Comparison of ENCODE assay signal across 19 cellular contexts in genomic region chr1:64320899-64321624, GRCh38.
A peak's percentile ranks its signal among the peaks of the same experiment; 100 is the strongest.
DNase-seq lines count a peak whose midpoint lies in the region; ATAC-seq, FAIRE-seq and TF ChIP-seq lines count a peak whose summit lies in the region.
"Had no signal": no experiment of that assay in that cellular context is flagged by ENCODE, and none has a peak within 500 bp of the region (broad histone marks: within the 10 kb centered on the region; RNA-seq: fewer than 3 reads in every experiment).

No MANE protein-coding gene starts in this region.

- POLR2A ChIA-PET in PC-9 (lab: Charles Lee; ENCODE audit: unreplicated experiment) = no interaction called here
- POLR2A ChIA-PET in CD8-positive, alpha-beta memory T cell (lab: Charles Lee) = no interaction called here

- CTCF ChIA-PET in PC-9 (lab: Charles Lee) = interaction anchor here (0.6 kb wide), 1 partner anchor 50 kb away, joined by 7 read pairs; no protein-coding TSS in a partner anchor
- CTCF ChIA-PET in CD8-positive, alpha-beta memory T cell (lab: Charles Lee) = no interaction called here

- no peaks in the 10 kb centered on the region for H4K20me1 ChIP-seq in PC-9 (ENCODE audit: insufficient read depth)

- no peak overlapping the region for H3K4me3 Mint-ChIP-seq in CD8-positive, alpha-beta memory T cell
- H3K4me3 Mint-ChIP-seq: B cell had no signal

- no peak for TF ChIP-seq POLR2A in NB4 (IDR thresholded peaks at IDR 0.05; ENCODE audit: extremely low read depth, insufficient read length)

- H3K9me3 ChIP-seq in PC-9 (ENCODE audit: insufficient read depth, low read depth) = 0 out of 2 replicates have a peak, but pooled peaks cover 8% of the 10 kb centered on the region
- no peaks in the 10 kb centered on the region for H3K9me3 ChIP-seq in lung (ENCODE audit: control insufficient read depth in 2 of 2, insufficient read depth in 1 of 2, low read length in 1 of 2)
- H3K9me3 ChIP-seq in CD8-positive, alpha-beta memory T cell (ENCODE audit: low read length) = no peaks in the 10 kb centered on the region

- no peak overlapping the region for H2AFZ ChIP-seq in PC-9

- H3K36me3 ChIP-seq in PC-9 (ENCODE audit: low read depth) (no peaks in the 10 kb centered on the region), lung (ENCODE audit: control insufficient read depth in 2 of 2, insufficient read depth in 2 of 2, low read length in 2 of 2) (no peaks in the 10 kb centered on the region)
- H3K36me3 ChIP-seq in CD8-positive, alpha-beta memory T cell (ENCODE audit: insufficient read depth, low read length) = no peaks in the 10 kb centered on the region

- peaks cover 2 to 9% of the 10 kb centered on the region in 2 donors for H3K27me3 Mint-ChIP-seq in CD8-positive, alpha-beta memory T cell

- no TSS peak for BruUV-seq in PC-9 (replicated peaks; lab: Mats Ljungman, UMichigan)

- no peak overlapping the region for H3K4me3 ChIP-seq in NB4 (ENCODE audit: low read depth, low read length)
- no peak overlapping the region for H3K4me3 ChIP-seq in PC-9
- no peak overlapping the region for H3K4me3 ChIP-seq in lung
- no peak overlapping the region for H3K4me3 ChIP-seq in CD8-positive, alpha-beta memory T cell (ENCODE audit: low read length)

- ATAC-seq in lung (ENCODE audit: insufficient read depth, low FRiP score) = peak; percentile 11

- no peak for TF ChIP-seq CTCF in D721Med (IDR thresholded peaks at IDR 0.05; ENCODE audit: insufficient read depth, missing control alignments)
- no peak for TF ChIP-seq CTCF in NB4 (IDR thresholded peaks at IDR 0.05; ENCODE audit: low read depth, low read length)
- no peak for TF ChIP-seq CTCF in PC-9 (conservative IDR thresholded peaks at IDR 0.05)
- no peak for TF ChIP-seq CTCF in lung (IDR thresholded peaks at IDR 0.05; ENCODE audit: control extremely low read depth, extremely low read depth)

- H3F3A ChIP-seq in PC-9 (ENCODE audit: insufficient read depth, low read depth) = peaks cover 5% of the 10 kb centered on the region; the same call in 1 of the 2 replicates

- H3K36me3 Mint-ChIP-seq in CD8-positive, alpha-beta memory T cell = no peaks in the 10 kb centered on the region

- H3K4me1 ChIP-seq in PC-9 (replicated peaks; ENCODE audit: insufficient read depth) (peaks cover 26% of the 10 kb centered on the region), lung (ENCODE audit: control insufficient read depth in 2 of 2, insufficient read depth in 2 of 2, low read length in 2 of 2) (no peaks in the 10 kb centered on the region)
- H3K4me1 ChIP-seq in CD8-positive, alpha-beta memory T cell (ENCODE audit: insufficient read depth, low read length) = no peaks in the 10 kb centered on the region

- peak; percentile 93 for FAIRE-seq in D721Med (lab: Jason Lieb, UNC)
- FAIRE-seq: GM19239, H1 had no signal

- 67 to 88% methylated on average over 11 of the region's 11 CpGs for WGBS in lung, 2 donors

- H3K9me2 ChIP-seq in PC-9 (ENCODE audit: insufficient read depth) = no peaks in the 10 kb centered on the region

- no peaks in the 10 kb centered on the region for H3K4me1 Mint-ChIP-seq in CD8-positive, alpha-beta memory T cell
- H3K4me1 Mint-ChIP-seq: B cell had no signal

- H3K9me3 Mint-ChIP-seq in CD8-positive, alpha-beta memory T cell = peaks cover 0 to 2% (median 0%) of the 10 kb centered on the region in 5 donors

- intact Hi-C loops in PC-9 (cut with micrococcal nuclease; ENCODE audit: unreplicated experiment) = loop anchor here (1.0 kb wide), 1 partner anchor 22 kb away; no protein-coding TSS in a partner anchor

- no peak overlapping the region for H3K27ac Mint-ChIP-seq in CD8-positive, alpha-beta memory T cell
- H3K27ac Mint-ChIP-seq: B cell had no signal

- H3K27ac ChIP-seq in PC-9 = no peak overlapping the region
- peak overlapping the region in 1 of 2 donors; percentile 41 for H3K27ac ChIP-seq in lung (ENCODE audit: low read depth in 1 of 2, low read length in 1 of 2)
- no peak overlapping the region for H3K27ac ChIP-seq in CD8-positive, alpha-beta memory T cell (ENCODE audit: low read depth, low read length)
- H3K27ac ChIP-seq: RWPE1 had no signal

- H3K79me2 ChIP-seq in PC-9 (ENCODE audit: low read depth) = no peaks in the 10 kb centered on the region

- DNase-seq in D721Med (ENCODE audit: insufficient read length, low spot score) (peak; percentile 28), NB4 (ENCODE audit: low read depth) (peak; percentile 47), PC-9 (no peak), lung (ENCODE audit: low spot score) (no peak), NCI-H1092 treated with DMSO at 0.1 percent for 48 hours (lab: John Stamatoyannopoulos, UW) (no peak), dedifferentiated amniotic fluid mesenchymal stem cell (ENCODE audit: extremely low spot score) (no peak)
- DNase-seq in activated T-cell treated with anti-CD3 and anti-CD28 coated beads, Interleukin-2, amount 50 U/mL, for 48 hours = no peak
- no peak for DNase-seq in CD8-positive, alpha-beta memory T cell
- DNase-seq: COR-L47, DMS153, GF-D8, MM.1S, NCI-H1417 treated with DMSO at 0.1 percent for 48 hours, NCI-H1930, SW 1271 had no signal

- no peaks in the 10 kb centered on the region for H3K27me3 ChIP-seq in PC-9 (ENCODE audit: insufficient read depth, low read depth)
- no peaks in the 10 kb centered on the region for H3K27me3 ChIP-seq in lung (ENCODE audit: control insufficient read depth, insufficient read depth)
- no peaks in the 10 kb centered on the region for H3K27me3 ChIP-seq in CD8-positive, alpha-beta memory T cell (ENCODE audit: insufficient read depth, low read length, poor library complexity, severe bottlenecking)

- H3K4me2 ChIP-seq in PC-9 = peak overlapping the region; percentile 35; the same call in 1 of the 2 replicates

Comparison
In these comparisons a context has a peak if more than half of its experiments do, and no peak if none do; other contexts are left out.
1. DNase-seq: peak in D721Med (single experiment) and NB4 (single experiment); none in PC-9 (0 of 2), lung (single experiment), NCI-H1092 treated with DMSO at 0.1 percent for 48 hours (single experiment), activated T-cell treated with anti-CD3 and anti-CD28 coated beads, Interleukin-2, amount 50 U/mL, for 48 hours (0 of 2), CD8-positive, alpha-beta memory T cell (0 of 5) and dedifferentiated amniotic fluid mesenchymal stem cell (single experiment).